Comparison of ENCODE assay signal across 20 cellular contexts in the genomic region with DNA sequence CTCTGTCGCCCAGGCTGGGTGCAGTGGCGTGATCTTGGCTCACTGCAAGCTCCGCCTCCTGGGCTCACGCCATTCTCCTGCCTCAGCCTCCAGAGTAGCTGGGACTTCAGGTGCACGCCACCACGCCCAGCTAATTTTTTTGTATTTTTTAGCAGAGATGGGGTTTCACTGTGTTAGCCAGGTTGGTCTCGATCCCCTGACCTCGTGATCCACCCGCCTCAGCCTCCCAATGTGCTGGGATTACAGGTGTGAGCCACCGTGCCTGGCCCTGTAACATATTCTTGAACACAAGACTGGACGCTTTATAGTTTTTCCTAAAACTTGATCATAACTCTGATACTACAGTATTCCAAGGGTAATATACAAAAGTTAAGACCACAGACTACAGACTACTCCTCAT. TPM values are rescaled to one million over a fixed set of nuclear protein-coding genes. Genes with fewer than 3 reads are reported as not detected.
"Had no signal": no experiment of that assay in that cellular context is flagged by ENCODE, and none has a peak within 500 bp of the region (broad histone marks: within the 10 kb centered on the region; RNA-seq: fewer than 3 reads in every experiment).

No MANE protein-coding gene starts in this region.

RNA-seq across cellular contexts. Expression of a gene that starts 45.5 kb away (rescaled TPM):
- total RNA-seq: naive thymus-derived CD4-positive, alpha-beta T cell; natural killer cell treated with Interleukin-12 subunit alpha and Interleukin-12 subunit beta and Interleukin-15 and Interleukin-18, amount 100 ng/mL, for 72 hours; neural crest cell; occipital lobe; omental fat pad; osteoblast; pancreas; posterior vena cava; pulmonary artery endothelial cell; renal cortical epithelial cell; right cardiac atrium; right lobe of liver; sciatic nerve; sigmoid colon; skeletal muscle tissue; smooth muscle cell; spleen had no signal
- polyA plus RNA-seq: naive thymus-derived CD4-positive, alpha-beta T cell; naive thymus-derived CD8-positive, alpha-beta T cell; neural cell; right cardiac atrium; smooth muscle cell had no signal

RNA-seq across cellular contexts. Expression of a gene that starts 58.9 kb away (rescaled TPM):
- total RNA-seq: natural killer cell; natural killer cell treated with Interleukin-12 subunit alpha and Interleukin-12 subunit beta and Interleukin-15 and Interleukin-18, amount 100 ng/mL, for 72 hours; pulmonary artery endothelial cell had no signal
- polyA plus RNA-seq: neural cell had no signal
